In genomic region chr6:90322976-90323474, GRCh38 we compare ENCODE assay signal across 19 cellular contexts.
A peak's percentile ranks its signal among the peaks of the same experiment; 100 is the strongest.
DNase-seq lines count a peak whose midpoint lies in the region; ATAC-seq and FAIRE-seq lines count a peak whose summit lies in the region.
"Had no signal": no experiment of that assay in that cellular context is flagged by ENCODE, and none has a peak within 500 bp of the region (broad histone marks: within the 10 kb centered on the region; RNA-seq: fewer than 3 reads in every experiment).

No MANE protein-coding gene starts in this region.

- ATAC-seq in HG02571 (IDR thresholded peaks at IDR 0.05; ENCODE audit: unreplicated experiment): no peak
- ATAC-seq: CD8-positive, alpha-beta T cell had no signal

- DNase-seq in OCI-M1 (lab: John Stamatoyannopoulos, UW): peak; percentile 22
- DNase-seq in amniotic epithelial cell (ENCODE audit: low read depth): peak; percentile 41
- DNase-seq in stimulated activated CD4-positive, alpha-beta T cell treated with anti-CD3 and anti-CD28 coated beads, Interleukin-1b, Interleukin-23, amount 100 ng/mL, for 48 hours: no peak
- no peak for DNase-seq in superior temporal gyrus (ENCODE audit: extremely low spot score)
- DNase-seq: 8988T; AML-193; Caco-2; Calu3; CD4-positive, alpha-beta T cell; CD8-positive, alpha-beta T cell; DMS79 treated with DMSO at 0.1 percent for 48 hours; GF-D8 had no signal

- FAIRE-seq in islet of Langerhans (lab: Jason Lieb, UNC): peak; percentile 38
- FAIRE-seq: A204.1, D721Med, G401.6, GM12891, GM19239 had no signal

Comparison
In these comparisons a context has a peak if more than half of its experiments do, and no peak if none do; other contexts are left out.
1. DNase-seq: peak in OCI-M1 (single experiment) and amniotic epithelial cell (single experiment); none in stimulated activated CD4-positive, alpha-beta T cell treated with anti-CD3 and anti-CD28 coated beads, Interleukin-1b, Interleukin-23, amount 100 ng/mL, for 48 hours (single experiment) and superior temporal gyrus (single experiment).